ENCODE assay signal across 8 cellular contexts in the genomic region with DNA sequence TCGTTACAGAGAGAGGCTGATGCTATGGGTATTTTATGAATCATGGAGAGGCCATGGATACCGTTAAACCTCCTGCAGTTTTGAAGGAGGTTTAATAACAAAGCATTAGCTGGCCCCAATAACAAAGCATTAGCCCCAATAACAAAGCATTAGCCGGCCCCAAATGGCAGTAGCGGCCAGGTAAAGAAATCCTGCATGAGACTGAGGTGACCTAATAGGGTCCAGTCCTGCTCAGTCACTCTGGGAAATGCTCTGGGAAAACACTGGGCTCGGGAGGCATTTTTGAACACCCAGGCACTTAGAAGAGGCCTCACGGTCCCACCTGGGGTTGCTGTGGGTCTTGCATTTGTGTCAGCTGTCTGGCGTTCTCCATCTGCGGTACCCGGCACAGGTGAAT. TPM values are rescaled to one million over a fixed set of nuclear protein-coding genes. Genes with fewer than 3 reads are reported as not detected.
DNase-seq lines count a peak whose midpoint lies in the region; ATAC-seq, FAIRE-seq and TF ChIP-seq lines count a peak whose summit lies in the region.

No MANE protein-coding gene starts in this region.

- ATAC-seq in A549: no peak
- ATAC-seq in HG02588 (IDR thresholded peaks at IDR 0.05; ENCODE audit: unreplicated experiment): no peak
- no peak for ATAC-seq in GM21737 (IDR thresholded peaks at IDR 0.05; ENCODE audit: unreplicated experiment)

- H3K27ac ChIP-seq in A549: peak overlapping the region; percentile 98 to 99
- H3K27ac ChIP-seq in muscle layer of duodenum (ENCODE audit: low read length): no peak overlapping the region

- peaks cover 59% of the 10 kb centered on the region for H3K27me3 Mint-ChIP-seq in T-helper 2 cell treated with Interferon-gamma antibody and Interleukin-4, amounts not matched to agents 5 μg/mL and 100 μg/mL, for 36 hours (ENCODE audit: low read depth)

- no peaks in the 10 kb centered on the region for H3K9me3 ChIP-seq in A549
- H3K9me3 ChIP-seq in muscle layer of duodenum (ENCODE audit: control insufficient read depth in 1 of 2, low read length in 2 of 2): no peaks in the 10 kb centered on the region

- TF ChIP-seq EP300 in A549 (IDR thresholded peaks at IDR 0.05): no peak

- H3K4me2 ChIP-seq in A549: peak overlapping the region; percentile 92

- no peaks in the 10 kb centered on the region for H3K27me3 ChIP-seq in muscle layer of duodenum (ENCODE audit: low read depth, low read length)

- TF ChIP-seq CTCF in A549 (IDR thresholded peaks at IDR 0.05): no peak
- TF ChIP-seq CTCF in HFF-Myc (IDR thresholded peaks at IDR 0.05; ENCODE audit: low read depth, low read length, missing control alignments): no peak
- no peak for TF ChIP-seq CTCF in choroid plexus epithelial cell (conservative IDR thresholded peaks at IDR 0.05; ENCODE audit: low read depth, low read length)

- no peak for TF ChIP-seq POLR2A in A549 (IDR thresholded peaks at IDR 0.05; ENCODE audit: low read length)

- H3K4me1 Mint-ChIP-seq in T-helper 2 cell treated with Interferon-gamma antibody and Interleukin-4, amounts not matched to agents 5 μg/mL and 100 μg/mL, for 36 hours (ENCODE audit: low read depth): peaks cover 2% of the 10 kb centered on the region

- FAIRE-seq in A549 (lab: Jason Lieb, UNC): no peak

- H3K4me3 Mint-ChIP-seq in T-helper 2 cell treated with Interferon-gamma antibody and Interleukin-4, amounts not matched to agents 5 μg/mL and 100 μg/mL, for 36 hours: no peak overlapping the region

- H3K9me3 Mint-ChIP-seq in T-helper 2 cell treated with Interferon-gamma antibody and Interleukin-4, amounts not matched to agents 5 μg/mL and 100 μg/mL, for 36 hours: no peaks in the 10 kb centered on the region

- POLR2A ChIA-PET in A549 (lab: Yijun Ruan, JAX): interaction anchor here (0.6 kb wide), 2 partner anchors 24 to 41 kb away, joined by 3 to 4 read pairs; no protein-coding TSS in a partner anchor

- H3K4me1 ChIP-seq in A549 (peaks cover 37% of the 10 kb centered on the region), muscle layer of duodenum (ENCODE audit: control insufficient read depth in 1 of 2, insufficient read depth in 2 of 2, low read length in 2 of 2) (peaks cover 0 to 29% of the 10 kb centered on the region in 2 donors)

- H3K36me3 Mint-ChIP-seq in T-helper 2 cell treated with Interferon-gamma antibody and Interleukin-4, amounts not matched to agents 5 μg/mL and 100 μg/mL, for 36 hours (ENCODE audit: low read depth): no peaks in the 10 kb centered on the region

- CTCF ChIA-PET in A549 (lab: Yijun Ruan, JAX): interaction anchor here (0.6 to 1.1 kb wide), 3 partner anchors 15 to 88 kb away, joined by 3 read pairs; no protein-coding TSS in a partner anchor

- H3K4me3 ChIP-seq in A549 (peak overlapping the region; percentile 84), HFF-Myc (replicated peaks; ENCODE audit: low read depth, low read length) (peak overlapping the region; percentile 66), choroid plexus epithelial cell (ENCODE audit: low read depth, low read length) (peak overlapping the region; percentile 74), muscle layer of duodenum (ENCODE audit: low read depth in 1 of 2, low read length in 2 of 2) (peak overlapping the region; percentile 61 to 90)

- DNase-seq in A549 (ENCODE audit: low read depth in 1 of 2, low spot score in 1 of 2): no peak
- no peak for DNase-seq in HFF-Myc (ENCODE audit: extremely low read depth, low read depth)
- DNase-seq in choroid plexus epithelial cell (ENCODE audit: low read depth): no peak
- no peak for DNase-seq in T-helper 2 cell treated with Interferon-gamma antibody and Interleukin-4, amounts not matched to agents 5 μg/mL and 100 μg/mL, for 36 hours (ENCODE audit: low spot score)
- DNase-seq in NCI-H345 (lab: John Stamatoyannopoulos, UW): no peak

- TF ChIP-seq RAD21 in A549 (conservative IDR thresholded peaks at IDR 0.05 in 1 of 2, IDR thresholded peaks at IDR 0.05 in 1 of 2): no peak

- no peaks in the 10 kb centered on the region for H3K36me3 ChIP-seq in muscle layer of duodenum (ENCODE audit: control insufficient read depth in 1 of 2, insufficient read depth in 2 of 2, low read length in 2 of 2)

- 77% methylated on average over 7 of the region's 9 CpGs for WGBS in A549 (ENCODE audit: missing lambda C conversion rate)

- H3K27ac Mint-ChIP-seq in T-helper 2 cell treated with Interferon-gamma antibody and Interleukin-4, amounts not matched to agents 5 μg/mL and 100 μg/mL, for 36 hours: no peak overlapping the region

TF ChIP-seq in A549, 52 proteins besides CTCF, POLR2A, EP300 and RAD21:
- TF ChIP-seq REST (IDR thresholded peaks at IDR 0.05) (no peak), CBX2 (IDR thresholded peaks at IDR 0.05; ENCODE audit: borderline replicate concordance, low read depth) (no peak), SMC3 (IDR thresholded peaks at IDR 0.05) (no peak), NPAS2 (CRISPR knock-in tag; IDR thresholded peaks at IDR 0.05; ENCODE audit: borderline replicate concordance) (no peak), MYC (IDR thresholded peaks at IDR 0.05; ENCODE audit: borderline replicate concordance, low read length) (no peak), JUN (IDR thresholded peaks at IDR 0.05) (no peak), MAX (IDR thresholded peaks at IDR 0.05) (no peak), EHF (CRISPR knock-in tag; IDR thresholded peaks at IDR 0.05) (no peak), FOSL2 (IDR thresholded peaks at IDR 0.05) (no peak), FOSL2 (CRISPR knock-in tag; IDR thresholded peaks at IDR 0.05) (no peak), TFCP2L1 (CRISPR knock-in tag; IDR thresholded peaks at IDR 0.05) (no peak), RNF2 (IDR thresholded peaks at IDR 0.05; ENCODE audit: borderline replicate concordance, low read depth) (no peak), ZC3H11A (IDR thresholded peaks at IDR 0.05) (no peak), TP53 (CRISPR knock-in tag; IDR thresholded peaks at IDR 0.05) (no peak), PHF8 (IDR thresholded peaks at IDR 0.05; ENCODE audit: borderline replicate concordance, low read depth) (no peak), CBX8 (IDR thresholded peaks at IDR 0.05) (no peak), KDM5A (IDR thresholded peaks at IDR 0.05) (no peak)
- TF ChIP-seq, protein P1, sequence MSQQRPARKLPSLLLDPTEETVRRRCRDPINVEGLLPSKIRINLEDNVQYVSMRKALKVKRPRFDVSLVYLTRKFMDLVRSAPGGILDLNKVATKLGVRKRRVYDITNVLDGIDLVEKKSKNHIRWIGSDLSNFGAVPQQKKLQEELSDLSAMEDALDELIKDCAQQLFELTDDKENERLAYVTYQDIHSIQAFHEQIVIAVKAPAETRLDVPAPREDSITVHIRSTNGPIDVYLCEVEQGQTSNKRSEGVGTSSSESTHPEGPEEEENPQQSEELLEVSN (IDR thresholded peaks at IDR 0.05; ENCODE audit: borderline replicate concordance, low read depth): no peak
TF ChIP-seq in A549: peak in this region for 0.

RNA-seq across cellular contexts. Expression of gene RIN3, which starts 0.8 kb away (rescaled TPM):
- polyA plus RNA-seq in A549 (2011; rRNA removed) (5.6 and 8.1 TPM in 2 replicates), A549 (2017; fragmentation: RNase III; extraction: RNeasy Plus Mini Kit Qiagen cat#74134 plus additional on column Dnase treatment) (14.5 to 17.6 TPM (median 15.7 TPM) in 3 replicates)
- polyA plus RNA-seq in A549 (2012; cell fraction: cytosol; rRNA removed): 10.2 and 14.2 TPM in 2 replicates
- 14.1 and 18.1 TPM in 2 replicates for polyA plus RNA-seq in A549 (2012; cell fraction: nucleus; rRNA removed)
- polyA minus RNA-seq in A549 (2011; rRNA and poly(A)+ RNA removed): 12.7 and 15.4 TPM in 2 replicates
